Comparison of ENCODE assay signal across 9 cellular contexts in genomic region chr3:127970966-127971592, GRCh38. TPM values are rescaled to one million over a fixed set of nuclear protein-coding genes. Genes with fewer than 3 reads are reported as not detected.
DNase-seq lines count a peak whose midpoint lies in the region; ATAC-seq, FAIRE-seq and TF ChIP-seq lines count a peak whose summit lies in the region.
"Had no signal": no experiment of that assay in that cellular context is flagged by ENCODE, and none has a peak within 500 bp of the region (broad histone marks: within the 10 kb centered on the region; RNA-seq: fewer than 3 reads in every experiment).

No MANE protein-coding gene starts in this region.

- TF ChIP-seq CTCF in Calu3 (IDR thresholded peaks at IDR 0.05; ENCODE audit: unreplicated experiment) (peak; percentile 88), left ventricle myocardium inferior (IDR thresholded peaks at IDR 0.05; ENCODE audit: borderline replicate concordance) (peak; percentile 79), retinal pigment epithelial cell (conservative IDR thresholded peaks at IDR 0.05; ENCODE audit: low read depth, low read length) (peak; percentile 69)

- FAIRE-seq in H54 (lab: Jason Lieb, UNC): peak; percentile 80

- H3K36me3 Mint-ChIP-seq in Calu3 (ENCODE audit: insufficient read depth, unreplicated experiment): no peaks in the 10 kb centered on the region
- no peaks in the 10 kb centered on the region for H3K36me3 Mint-ChIP-seq in activated CD8-positive, alpha-beta T cell treated with anti-CD3 and anti-CD28 coated beads, Interleukin-2, amount 10 ng/mL, durations not matched to agents 7 days and 5 days (ENCODE audit: low read depth)

- no TSS peak for BruUV-seq in Calu3 (replicated peaks; lab: Mats Ljungman, UMichigan)

- intact Hi-C loops in Calu3 (cut with micrococcal nuclease; ENCODE audit: unreplicated experiment): loop anchor here (1.0 to 5.0 kb wide), 5 partner anchors 119 to 396 kb away; no protein-coding TSS in a partner anchor
- intact Hi-C loops in left ventricle myocardium inferior (cut with micrococcal nuclease): loop anchor here (5.0 kb wide), 1 partner anchor 319 kb away; no protein-coding TSS in a partner anchor

- H3K4me3 Mint-ChIP-seq in Calu3 (ENCODE audit: low read depth, unreplicated experiment): no peak overlapping the region
- no peak overlapping the region for H3K4me3 Mint-ChIP-seq in activated CD8-positive, alpha-beta T cell treated with anti-CD3 and anti-CD28 coated beads, Interleukin-2, amount 10 ng/mL, durations not matched to agents 7 days and 5 days

- H3K9me3 Mint-ChIP-seq in Calu3 (ENCODE audit: low read depth, unreplicated experiment): no peaks in the 10 kb centered on the region
- H3K9me3 Mint-ChIP-seq in activated CD8-positive, alpha-beta T cell treated with anti-CD3 and anti-CD28 coated beads, Interleukin-2, amount 10 ng/mL, durations not matched to agents 7 days and 5 days (ENCODE audit: insufficient read depth): no peaks in the 10 kb centered on the region

- H3K4me1 Mint-ChIP-seq in Calu3 (ENCODE audit: low read depth, unreplicated experiment): no peaks in the 10 kb centered on the region
- no peaks in the 10 kb centered on the region for H3K4me1 Mint-ChIP-seq in activated CD8-positive, alpha-beta T cell treated with anti-CD3 and anti-CD28 coated beads, Interleukin-2, amount 10 ng/mL, durations not matched to agents 7 days and 5 days (ENCODE audit: low read depth)

- DNase-seq in Calu3: peak; percentile 54
- DNase-seq in H54 (ENCODE audit: insufficient read length, low spot score): no peak
- DNase-seq in NCI-H2171 (lab: John Stamatoyannopoulos, UW): peak; percentile 35
- peak; percentile 33 for DNase-seq in activated CD8-positive, alpha-beta T cell treated with anti-CD3 and anti-CD28 coated beads, Interleukin-2, amount 10 ng/mL, durations not matched to agents 7 days and 5 days
- DNase-seq in left ventricle myocardium inferior: no peak
- no peak for DNase-seq in retinal pigment epithelial cell (ENCODE audit: low read depth)
- DNase-seq in activated effector memory CD4-positive, alpha-beta T cell treated with anti-CD3 and anti-CD28 coated beads, Interleukin-2, amount 50 U/mL, for 16 hours: no peak

- no peak for TF ChIP-seq POLR2A in H54 (IDR thresholded peaks at IDR 0.05; ENCODE audit: low read depth, low read length)

- POLR2A ChIA-PET in activated CD8-positive, alpha-beta T cell treated with anti-CD3 and anti-CD28 coated beads, Interleukin-2, amount 10 ng/mL, durations not matched to agents 7 days and 5 days (lab: Charles Lee): no interaction called here

- no peak overlapping the region for H3K27ac ChIP-seq in left ventricle myocardium inferior (replicated peaks)

- H3K27me3 Mint-ChIP-seq in Calu3 (ENCODE audit: unreplicated experiment): peaks cover 92% of the 10 kb centered on the region
- peaks cover 50% of the 10 kb centered on the region for H3K27me3 Mint-ChIP-seq in activated CD8-positive, alpha-beta T cell treated with anti-CD3 and anti-CD28 coated beads, Interleukin-2, amount 10 ng/mL, durations not matched to agents 7 days and 5 days (ENCODE audit: low read depth)

- ATAC-seq in activated CD8-positive, alpha-beta T cell treated with anti-CD3 and anti-CD28 coated beads, Interleukin-2, amount 10 ng/mL, durations not matched to agents 7 days and 5 days: peak; percentile 73
- no peak for ATAC-seq in activated CD4-positive, CD25-positive, alpha-beta regulatory T cell treated with anti-CD3 and anti-CD28 coated beads, Interleukin-2, amount 50 U/mL, for 24 hours

- CTCF ChIA-PET in Calu3 (lab: Charles Lee): interaction anchor here (0.7 to 1.9 kb wide), 4 partner anchors 10 to 287 kb away, joined by 3 to 5 read pairs (median 4); no protein-coding TSS in a partner anchor
- CTCF ChIA-PET in activated CD8-positive, alpha-beta T cell treated with anti-CD3 and anti-CD28 coated beads, Interleukin-2, amount 10 ng/mL, durations not matched to agents 7 days and 5 days (lab: Charles Lee): interaction anchor here (0.6 to 1.7 kb wide), 7 partner anchors 8 to 396 kb away, joined by 3 to 5 read pairs (median 3); no protein-coding TSS in a partner anchor

- no peaks in the 10 kb centered on the region for H3K9me3 ChIP-seq in left ventricle myocardium inferior (replicated peaks)

- peaks cover 8% of the 10 kb centered on the region for H3K4me1 ChIP-seq in left ventricle myocardium inferior

- no peaks in the 10 kb centered on the region for H3K27me3 ChIP-seq in left ventricle myocardium inferior (ENCODE audit: low read depth)

- no peak overlapping the region for H3K27ac Mint-ChIP-seq in Calu3 (ENCODE audit: unreplicated experiment)
- no peak overlapping the region for H3K27ac Mint-ChIP-seq in activated CD8-positive, alpha-beta T cell treated with anti-CD3 and anti-CD28 coated beads, Interleukin-2, amount 10 ng/mL, durations not matched to agents 7 days and 5 days

- no peaks in the 10 kb centered on the region for H3K36me3 ChIP-seq in left ventricle myocardium inferior

- H3K4me3 ChIP-seq in left ventricle myocardium inferior (no peak overlapping the region), retinal pigment epithelial cell (ENCODE audit: low read length) (no peak overlapping the region)

RNA-seq across cellular contexts. Expression of gene KBTBD12, which starts 56.0 kb away (rescaled TPM):
- total RNA-seq in Calu3 (2022) (0.07 TPM in 1 of 2 replicates, not detected in the other), left ventricle myocardium inferior (41.8 TPM)
- total RNA-seq in activated CD8-positive, alpha-beta T cell treated with anti-CD3 and anti-CD28 coated beads, Interleukin-2, amount 10 ng/mL, durations not matched to agents 7 days and 5 days: not detected
- total RNA-seq: mononuclear cell had no signal

Comparison
In these comparisons a context has a peak if more than half of its experiments do, and no peak if none do; other contexts are left out.
1. DNase-seq: peak in Calu3 (single experiment), NCI-H2171 (single experiment) and activated CD8-positive, alpha-beta T cell treated with anti-CD3 and anti-CD28 coated beads, Interleukin-2, amount 10 ng/mL, durations not matched to agents 7 days and 5 days (single experiment); none in H54 (single experiment), left ventricle myocardium inferior (single experiment), retinal pigment epithelial cell (single experiment) and activated effector memory CD4-positive, alpha-beta T cell treated with anti-CD3 and anti-CD28 coated beads, Interleukin-2, amount 50 U/mL, for 16 hours (single experiment).
2. RNA of gene KBTBD12, which starts 56.0 kb away (total RNA-seq): 41.8 TPM in left ventricle myocardium inferior (single experiment); 0.07 TPM in Calu3 and not detected in activated CD8-positive, alpha-beta T cell treated with anti-CD3 and anti-CD28 coated beads, Interleukin-2, amount 10 ng/mL, durations not matched to agents 7 days and 5 days; every median in the first group is over 10 times any median in the second.
3. Peak in every context shown above with its lines, with median percentiles within 50 percentile points of each other: CTCF ChIP-seq.